11 cellular contexts compared by ENCODE assay signal in genomic region chr1:234589854-234590620, GRCh38. TPM values are rescaled to one million over a fixed set of nuclear protein-coding genes. Genes with fewer than 3 reads are reported as not detected.
A peak's percentile ranks its signal among the peaks of the same experiment; 100 is the strongest.
DNase-seq lines count a peak whose midpoint lies in the region; ATAC-seq and TF ChIP-seq lines count a peak whose summit lies in the region.
"Had no signal": no experiment of that assay in that cellular context is flagged by ENCODE, and none has a peak within 500 bp of the region (broad histone marks: within the 10 kb centered on the region; RNA-seq: fewer than 3 reads in every experiment).

No MANE protein-coding gene starts in this region.

- 73 to 77% methylated on average over 7 of the region's 7 CpGs for WGBS in heart right ventricle, 2 donors

- H3K4me3 ChIP-seq in WERI-Rb-1 (ENCODE audit: low read depth, low read length) = no peak overlapping the region
- no peak overlapping the region for H3K4me3 ChIP-seq in heart right ventricle
- peak overlapping the region in 1 of 3 donors; percentile 6 for H3K4me3 ChIP-seq in skeletal muscle tissue (ENCODE audit: low read length in 3 of 3)

- H3K27me3 ChIP-seq in WERI-Rb-1 (ENCODE audit: insufficient read depth, low read depth, severe bottlenecking) (no peaks in the 10 kb centered on the region), heart right ventricle (no peaks in the 10 kb centered on the region), skeletal muscle tissue (ENCODE audit: control insufficient read depth in 3 of 3, insufficient read depth in 3 of 3, low read length in 3 of 3) (no peaks in the 10 kb centered on the region)

- H3K9me3 ChIP-seq in WERI-Rb-1 (ENCODE audit: severe bottlenecking) (no peaks in the 10 kb centered on the region), heart right ventricle (no peaks in the 10 kb centered on the region), skeletal muscle tissue (ENCODE audit: control insufficient read depth in 3 of 3, low read length in 3 of 3) (no peaks in the 10 kb centered on the region)

- ATAC-seq in heart right ventricle = peak; percentile 40 to 83 (median 66)
- ATAC-seq in HG02798 (IDR thresholded peaks at IDR 0.05; ENCODE audit: poor library complexity, unreplicated experiment) = no peak
- no peak for ATAC-seq in GM21786 (IDR thresholded peaks at IDR 0.05; ENCODE audit: unreplicated experiment)
- ATAC-seq in GM19035 (IDR thresholded peaks at IDR 0.05; ENCODE audit: unreplicated experiment) = no peak

- H3K4me1 ChIP-seq in heart right ventricle (peaks cover 4 to 44% (median 16%) of the 10 kb centered on the region in 9 donors), skeletal muscle tissue (ENCODE audit: control insufficient read depth in 3 of 3, insufficient read depth in 3 of 3, low read length in 3 of 3) (peaks cover 27 to 41% (median 30%) of the 10 kb centered on the region in 3 donors)

- H3K27ac ChIP-seq in WERI-Rb-1 (peak overlapping the region; percentile 82), heart right ventricle (peak overlapping the region in 8 of 10 donors; percentile 31 to 74 (median 64)), skeletal muscle tissue (ENCODE audit: low read depth, low read length) (peak overlapping the region; percentile 63)

- TF ChIP-seq CTCF in WERI-Rb-1 (IDR thresholded peaks at IDR 0.05; ENCODE audit: low read depth, low read length) (no peak), heart right ventricle (IDR thresholded peaks at IDR 0.05) (no peak)

- H3K9ac ChIP-seq in skeletal muscle tissue (ENCODE audit: low read depth in 1 of 3, low read length in 3 of 3) = no peak overlapping the region

- intact Hi-C loops in heart right ventricle (cut with DNase I) = loop anchor here in 4 of 10 donors (5.0 to 10.0 kb wide), 6 partner anchors 45 to 505 kb away; no protein-coding TSS in a partner anchor

- DNase-seq in GM04503 (ENCODE audit: low read depth) = peak; percentile 64
- peak; percentile 51 for DNase-seq in WERI-Rb-1
- DNase-seq in heart right ventricle = peak in 1 of 2 donors; percentile 39
- no peak for DNase-seq in activated CD4-positive, CD25-positive, alpha-beta regulatory T cell (lab: John Stamatoyannopoulos, UW)
- DNase-seq: activated CD4-positive, CD25-positive, alpha-beta regulatory T cell treated with anti-CD3 and anti-CD28 coated beads, Interleukin-2, amount 50 U/mL, for 72 hours; hypothalamus; stimulated activated naive CD4-positive, alpha-beta T cell had no signal

- H3K36me3 ChIP-seq in WERI-Rb-1 = no peaks in the 10 kb centered on the region
- no peaks in the 10 kb centered on the region for H3K36me3 ChIP-seq in heart right ventricle
- H3K36me3 ChIP-seq in skeletal muscle tissue (ENCODE audit: control insufficient read depth in 3 of 3, insufficient read depth in 3 of 3, low read length in 3 of 3) = no peaks in the 10 kb centered on the region

RNA-seq across cellular contexts. Expression of gene IRF2BP2, which starts 19.9 kb away (rescaled TPM):
- total RNA-seq in heart right ventricle (100 to 1,000 TPM in 6 of 10 donors, 10 to 100 TPM in 4; 78.2 to 181 (median 104) TPM), skeletal muscle tissue (83.0 TPM)
- 10 to 100 TPM; 50.6 to 54.0 TPM for polyA plus RNA-seq in heart right ventricle

Comparison
In these comparisons a context has a peak if more than half of its experiments do, and no peak if none do; other contexts are left out.
1. DNase-seq: peak in GM04503 (single experiment) and WERI-Rb-1 (single experiment); none in activated CD4-positive, CD25-positive, alpha-beta regulatory T cell (0 of 4).
2. ATAC-seq: peak in heart right ventricle (8 of 8); none in HG02798 (single experiment), GM21786 (single experiment) and GM19035 (single experiment).
3. Peak in every context shown above with its lines, with median percentiles within 50 percentile points of each other: H3K27ac ChIP-seq.